In the genomic region with DNA sequence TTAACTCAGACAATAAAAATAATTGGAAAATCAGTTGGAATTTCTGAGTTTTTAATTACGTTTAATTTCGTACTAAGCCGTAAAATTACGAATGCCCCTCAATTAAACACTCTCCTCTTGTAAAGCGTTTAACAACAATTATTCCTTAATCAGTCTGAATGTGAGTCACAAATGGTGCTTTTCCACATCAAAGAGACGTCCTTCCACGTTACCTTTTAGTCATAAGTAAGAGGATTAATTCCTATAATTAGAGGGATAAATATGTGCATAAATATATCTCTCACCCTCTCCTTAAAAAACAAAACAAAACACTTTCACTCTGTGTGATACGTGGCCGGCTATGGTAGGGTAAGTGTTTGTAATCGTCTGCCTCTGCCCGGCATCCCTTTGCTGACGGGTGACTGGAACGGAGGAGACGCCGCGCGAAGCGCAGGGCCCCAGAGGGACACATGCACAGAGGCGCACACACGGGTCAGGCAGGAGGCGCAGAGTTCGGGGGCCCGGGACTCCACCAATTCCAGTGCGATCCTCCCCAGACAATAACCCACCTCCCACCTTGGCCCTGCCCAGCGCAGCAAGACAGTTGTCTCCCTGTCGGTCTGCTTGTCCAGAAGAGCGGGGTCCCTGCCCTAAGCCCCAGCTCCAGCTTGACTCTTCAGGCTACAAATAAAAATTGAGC, we compare ENCODE assay signal across 9 cellular contexts. TPM values are rescaled to one million over a fixed set of nuclear protein-coding genes. Genes with fewer than 3 reads are reported as not detected.
DNase-seq lines count a peak whose midpoint lies in the region; ATAC-seq, FAIRE-seq and TF ChIP-seq lines count a peak whose summit lies in the region.
"Had no signal": no experiment of that assay in that cellular context is flagged by ENCODE, and none has a peak within 500 bp of the region (broad histone marks: within the 10 kb centered on the region; RNA-seq: fewer than 3 reads in every experiment).

No MANE protein-coding gene starts in this region.

- H3K9me3 ChIP-seq in HUES48 (ENCODE audit: control insufficient read depth, insufficient read depth, low read length) (no peaks in the 10 kb centered on the region), kidney (ENCODE audit: control insufficient read depth in 1 of 2, low read length in 2 of 2) (no peaks in the 10 kb centered on the region)

- H3K4me1 ChIP-seq in HUES48 (ENCODE audit: control insufficient read depth, insufficient read depth, low read length), result peaks cover 62% of the 10 kb centered on the region
- peaks cover 0 to 3% of the 10 kb centered on the region in 2 donors for H3K4me1 ChIP-seq in kidney (ENCODE audit: control insufficient read depth in 1 of 2, insufficient read depth in 1 of 2, low read depth in 1 of 2, low read length in 2 of 2)

- H3K9ac ChIP-seq in HUES48 (ENCODE audit: low read depth, low read length) (no peak overlapping the region), kidney (ENCODE audit: low read length in 2 of 2) (peak overlapping the region in 1 of 2 donors; percentile 67)

- H3K4me1 Mint-ChIP-seq in brain, result peaks cover 85% of the 10 kb centered on the region
- peaks cover 8 to 24% of the 10 kb centered on the region in 2 donors for H3K4me1 Mint-ChIP-seq in stimulated activated naive B cell treated with anti-CD40 and anti-IgM and Interleukin-4, amounts not matched to agents 10 μg/mL and 1 μg/mL and 100 μg/mL, for 72 hours

- DNase-seq in kidney (peak; percentile 88), glomerular visceral epithelial cell (ENCODE audit: extremely low spot score) (no peak), HuH-7 (ENCODE audit: low spot score) (no peak), CD1c-positive myeloid dendritic cell (ENCODE audit: extremely low spot score) (no peak)
- no peak for DNase-seq in stimulated activated naive B cell treated with anti-CD40 and anti-IgM and Interleukin-4, amounts not matched to agents 10 μg/mL and 1 μg/mL and 100 μg/mL, for 72 hours

- no peak for FAIRE-seq in kidney (lab: Jason Lieb, UNC)

- H3K4me3 Mint-ChIP-seq in brain, result peak overlapping the region; percentile 91 to 98 (median 95)
- peak overlapping the region; percentile 57 to 69 for H3K4me3 Mint-ChIP-seq in stimulated activated naive B cell treated with anti-CD40 and anti-IgM and Interleukin-4, amounts not matched to agents 10 μg/mL and 1 μg/mL and 100 μg/mL, for 72 hours

- H3K27me3 ChIP-seq in HUES48 (ENCODE audit: control insufficient read depth, insufficient read depth, low read length), result peaks cover 88% of the 10 kb centered on the region

- H3K27ac Mint-ChIP-seq in brain, result peak overlapping the region; percentile 96 to 100 (median 99)
- H3K27ac Mint-ChIP-seq in stimulated activated naive B cell treated with anti-CD40 and anti-IgM and Interleukin-4, amounts not matched to agents 10 μg/mL and 1 μg/mL and 100 μg/mL, for 72 hours, result peak overlapping the region; percentile 22
- H3K27ac Mint-ChIP-seq: stimulated activated memory B cell treated with anti-CD40 and anti-IgM and Interleukin-4, amounts not matched to agents 10 μg/mL and 1 μg/mL and 100 μg/mL, for 72 hours had no signal

- H3K27me3 Mint-ChIP-seq in brain, result peaks cover 33% of the 10 kb centered on the region
- peaks cover 75 to 81% of the 10 kb centered on the region in 2 donors for H3K27me3 Mint-ChIP-seq in stimulated activated naive B cell treated with anti-CD40 and anti-IgM and Interleukin-4, amounts not matched to agents 10 μg/mL and 1 μg/mL and 100 μg/mL, for 72 hours

- intact Hi-C loops in kidney (cut with DNase I), result loop anchor here (10.0 kb wide), 1 partner anchor 225 kb away; no protein-coding TSS in a partner anchor

- H3K36me3 ChIP-seq in HUES48 (ENCODE audit: control insufficient read depth, insufficient read depth, low read length), result no peaks in the 10 kb centered on the region
- H3K36me3 ChIP-seq in kidney (ENCODE audit: control insufficient read depth in 1 of 2, insufficient read depth in 2 of 2, low read length in 2 of 2), result no peaks in the 10 kb centered on the region

- TF ChIP-seq CTCF in brain (conservative IDR thresholded peaks at IDR 0.05) (no peak), kidney (IDR thresholded peaks at IDR 0.05; ENCODE audit: borderline replicate concordance, extremely low read depth, insufficient read depth) (no peak)

- H3K4me3 ChIP-seq in HUES48 (ENCODE audit: low read depth, low read length) (peak overlapping the region; percentile 71), kidney (ENCODE audit: low read length in 2 of 2) (peak overlapping the region; percentile 46 to 63)

- ATAC-seq in stimulated activated naive B cell treated with anti-CD40 and anti-IgM and Interleukin-4, amounts not matched to agents 10 μg/mL and 1 μg/mL and 100 μg/mL, for 72 hours (replicated peaks), result no peak
- ATAC-seq in HG03039 (IDR thresholded peaks at IDR 0.05; ENCODE audit: unreplicated experiment), result no peak
- ATAC-seq: stimulated activated memory B cell treated with anti-CD40 and anti-IgM and Interleukin-4, amounts not matched to agents 10 μg/mL and 1 μg/mL and 100 μg/mL, for 72 hours had no signal

- peaks cover 0 to 4% (median 0%) of the 10 kb centered on the region in 5 experiments for H3K9me3 Mint-ChIP-seq in brain
- H3K9me3 Mint-ChIP-seq in stimulated activated naive B cell treated with anti-CD40 and anti-IgM and Interleukin-4, amounts not matched to agents 10 μg/mL and 1 μg/mL and 100 μg/mL, for 72 hours, result peaks cover 0 to 2% of the 10 kb centered on the region in 2 donors

- H3K27ac ChIP-seq in HUES48 (ENCODE audit: low read depth, low read length), result no peak overlapping the region
- H3K27ac ChIP-seq in kidney (ENCODE audit: low read depth in 2 of 2, low read length in 2 of 2), result peak overlapping the region; percentile 84 to 89

- H3K36me3 Mint-ChIP-seq in brain, result no peaks in the 10 kb centered on the region
- H3K36me3 Mint-ChIP-seq in stimulated activated naive B cell treated with anti-CD40 and anti-IgM and Interleukin-4, amounts not matched to agents 10 μg/mL and 1 μg/mL and 100 μg/mL, for 72 hours, result peaks cover 0 to 3% of the 10 kb centered on the region in 2 donors
- H3K36me3 Mint-ChIP-seq: stimulated activated memory B cell treated with anti-CD40 and anti-IgM and Interleukin-4, amounts not matched to agents 10 μg/mL and 1 μg/mL and 100 μg/mL, for 72 hours had no signal

RNA-seq across cellular contexts. Expression of a gene that starts 9.7 kb away (rescaled TPM):
- polyA plus RNA-seq in brain (ENCODE audit: insufficient read depth, low read depth, low replicate concordance), result 7.0 TPM
- 50.9 TPM for total RNA-seq in kidney
- 14.7 TPM for polyA plus RNA-seq in kidney (ENCODE audit: insufficient read depth, low read depth, low replicate concordance)
